ENCODE assay signal across 26 cellular contexts in genomic region chr2:173064231-173064805, GRCh38. TPM values are rescaled to one million over a fixed set of nuclear protein-coding genes. Genes with fewer than 3 reads are reported as not detected.
DNase-seq lines count a peak whose midpoint lies in the region; ATAC-seq and TF ChIP-seq lines count a peak whose summit lies in the region.
"Had no signal": no experiment of that assay in that cellular context is flagged by ENCODE, and none has a peak within 500 bp of the region (broad histone marks: within the 10 kb centered on the region; RNA-seq: fewer than 3 reads in every experiment).

No MANE protein-coding gene starts in this region.

- intact Hi-C loops in gastrocnemius medialis (cut with DNase I; ENCODE audit: low total_unique reads) (no loop called here), left colon (cut with DNase I, micrococcal nuclease) (no loop called here)

- in situ Hi-C loops in gastrocnemius medialis (cut with MboI; ENCODE audit: low sequenced_read_pairs in 4 of 4), result no loop called here

- no peak for TF ChIP-seq POLR2A in gastrocnemius medialis (IDR thresholded peaks at IDR 0.05)

- no peaks in the 10 kb centered on the region for H3K9me3 ChIP-seq in gastrocnemius medialis
- H3K9me3 ChIP-seq: mucosa of descending colon, upper lobe of left lung had no signal

- H3K36me3 ChIP-seq in gastrocnemius medialis, result no peaks in the 10 kb centered on the region
- H3K36me3 ChIP-seq: upper lobe of left lung had no signal

- no peaks in the 10 kb centered on the region for H3K27me3 ChIP-seq in gastrocnemius medialis
- H3K27me3 ChIP-seq: upper lobe of left lung had no signal

- peak; percentile 26 for DNase-seq in GM03348 (ENCODE audit: low spot score)
- peak; percentile 67 for DNase-seq in amniotic epithelial cell (ENCODE audit: low read depth)
- peak; percentile 86 for DNase-seq in fibroblast of peridontal ligament (ENCODE audit: extremely low read depth)
- DNase-seq in gastrocnemius medialis, result no peak
- no peak for DNase-seq in nucleus accumbens (lab: John Stamatoyannopoulos, UW)
- no peak for DNase-seq in left colon
- DNase-seq: activated gamma-delta T cell; activated T-cell treated with anti-CD3 and anti-CD28 coated beads, Interleukin-2, amount 50 U/mL, for 1 hour; AML-193; CD4-positive, alpha-beta memory T cell; cerebellar nuclear complex; erythroblast; GOT3; Kasumi-1; mucosa of descending colon; MV-4-11; NCI-H1436 treated with DMSO at 0.1 percent for 48 hours; NCI-H510A; PC-3; SHP77; stimulated activated CD4-positive, alpha-beta T cell treated with anti-CD3 and anti-CD28 coated beads, Interleukin-4, amount 100 ng/mL, for 1 hour had no signal

- H3K4me1 ChIP-seq in gastrocnemius medialis, result peaks cover 0 to 6% of the 10 kb centered on the region in 2 donors
- H3K4me1 ChIP-seq: parathyroid adenoma had no signal

- no peak for TF ChIP-seq CTCF in gastrocnemius medialis (IDR thresholded peaks at IDR 0.05 in 4 of 5, conservative IDR thresholded peaks at IDR 0.05 in 1 of 5)

- H3K27ac ChIP-seq in gastrocnemius medialis, result no peak overlapping the region
- H3K27ac ChIP-seq: parathyroid adenoma, upper lobe of left lung had no signal

- peak; percentile 35 to 55 for ATAC-seq in gastrocnemius medialis
- no peak for ATAC-seq in HG03139 (IDR thresholded peaks at IDR 0.05; ENCODE audit: unreplicated experiment)
- no peak for ATAC-seq in left colon
- ATAC-seq: mucosa of descending colon; PC-3; stimulated activated effector memory CD8-positive, alpha-beta T cell treated with anti-CD3 and anti-CD28 coated beads, Interleukin-12 subunit alpha, Interleukin-12 subunit beta, amount 100 ng/mL, for 72 hours had no signal

- H3K4me3 ChIP-seq in gastrocnemius medialis, result no peak overlapping the region
- H3K4me3 ChIP-seq: lung, mucosa of descending colon, upper lobe of left lung had no signal

RNA-seq across cellular contexts. Expression of gene MAP3K20, which starts 11.3 kb away (rescaled TPM):
- total RNA-seq in gastrocnemius medialis, result 100 to 1,000 TPM; 225 to 517 (median 280) TPM
- total RNA-seq in left colon, result 10 to 100 TPM in 1 of 2 donors, 1 to 10 TPM in 1; 6.7 to 30.3 TPM

Comparison
In these comparisons a context has a peak if more than half of its experiments do, and no peak if none do; other contexts are left out.
1. DNase-seq: peak in GM03348 (single experiment), amniotic epithelial cell (single experiment) and fibroblast of peridontal ligament (single experiment); none in gastrocnemius medialis (0 of 2), nucleus accumbens (0 of 56) and left colon (0 of 2).
2. ATAC-seq: peak in gastrocnemius medialis (2 of 2); none in HG03139 (single experiment) and left colon (single experiment).
3. RNA of gene MAP3K20, which starts 11.3 kb away (total RNA-seq): 225 to 517 TPM in gastrocnemius medialis; 6.7 to 30.3 TPM in left colon; every median in the first group is over 4 times any median in the second.